9 cellular contexts compared by ENCODE assay signal in the genomic region with DNA sequence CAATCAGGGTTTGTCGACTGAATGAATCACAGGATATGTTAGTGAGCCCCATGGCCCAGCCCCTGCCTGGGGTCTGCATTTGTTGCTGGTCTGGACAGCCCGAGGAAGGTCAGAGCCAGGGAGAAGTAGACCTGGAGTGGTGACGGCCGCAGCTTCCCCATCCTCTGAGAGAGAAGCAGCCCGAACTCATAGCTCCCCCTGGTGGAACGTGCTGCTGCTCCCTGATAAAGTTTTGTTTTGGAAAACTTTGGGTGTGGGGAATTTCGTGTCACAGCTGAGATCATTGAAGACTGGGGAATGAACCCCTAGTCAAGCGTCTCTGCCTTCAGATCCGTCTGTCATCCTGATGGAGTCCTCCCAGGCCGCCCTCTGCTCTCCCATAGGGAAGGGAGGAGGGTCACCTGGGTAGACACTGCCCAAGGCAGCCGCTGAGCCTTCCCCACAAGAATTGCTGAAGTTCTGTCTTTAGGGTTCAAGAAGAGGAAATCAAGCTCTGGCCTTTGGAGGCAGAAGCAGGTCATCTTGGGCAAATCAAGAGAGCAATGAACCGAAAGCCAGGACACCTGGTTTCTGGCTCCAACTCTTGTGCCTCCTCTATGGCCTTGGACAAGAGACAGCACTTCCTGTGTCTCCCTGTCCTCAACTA.
DNase-seq lines count a peak whose midpoint lies in the region; ATAC-seq, FAIRE-seq and TF ChIP-seq lines count a peak whose summit lies in the region.
"Had no signal": no experiment of that assay in that cellular context is flagged by ENCODE, and none has a peak within 500 bp of the region (broad histone marks: within the 10 kb centered on the region; RNA-seq: fewer than 3 reads in every experiment).

No MANE protein-coding gene starts in this region.

- H3K9me3 ChIP-seq in DOHH2 (ENCODE audit: control insufficient read depth, insufficient read depth, low read length) (no peaks in the 10 kb centered on the region), IMR-90 (ENCODE audit: control insufficient read depth, insufficient read depth, low read length) (no peaks in the 10 kb centered on the region), keratinocyte (ENCODE audit: control insufficient read depth, low read depth, low read length) (no peaks in the 10 kb centered on the region)

- peak; percentile 57 for TF ChIP-seq RAD21 in IMR-90 (IDR thresholded peaks at IDR 0.05; ENCODE audit: low read length)

- no peak overlapping the region for H4K5ac ChIP-seq in IMR-90 (ENCODE audit: low read depth, low read length)

- peak; percentile 76 for ATAC-seq in IMR-90 (ENCODE audit: low read depth)
- no peak for ATAC-seq in HG03342 (IDR thresholded peaks at IDR 0.05; ENCODE audit: unreplicated experiment)
- ATAC-seq in HG03039 (IDR thresholded peaks at IDR 0.05; ENCODE audit: unreplicated experiment) = no peak

- no peak overlapping the region for H3K4ac ChIP-seq in IMR-90 (ENCODE audit: low read depth, low read length)

- in situ Hi-C loops in IMR-90 (cut with MboI; ENCODE audit: low sequenced_read_pairs) (no loop called here), astrocyte of the cerebellum (cut with HindIII; ENCODE audit: low sequenced_read_pairs) (no loop called here)

- H3K18ac ChIP-seq in IMR-90 (ENCODE audit: low read depth, low read length) = no peak overlapping the region

- no peak overlapping the region for H3K56ac ChIP-seq in IMR-90 (ENCODE audit: extremely low read depth, insufficient read depth, low read length)

- TF ChIP-seq CTCF in DOHH2 (IDR thresholded peaks at IDR 0.05; ENCODE audit: low read depth, low read length, poor library complexity, severe bottlenecking) = peak; percentile 73
- peak; percentile 63 for TF ChIP-seq CTCF in IMR-90 (conservative IDR thresholded peaks at IDR 0.05; ENCODE audit: low read depth, low read length)
- peak; percentile 73 for TF ChIP-seq CTCF in astrocyte of the cerebellum (IDR thresholded peaks at IDR 0.05; ENCODE audit: low read depth, low read length, missing control alignments)
- peak; percentile 66 to 85 (median 73) for TF ChIP-seq CTCF in keratinocyte (optimal IDR thresholded peaks at IDR 0.05 in 1 of 3, IDR thresholded peaks at IDR 0.05 in 1 of 3, conservative IDR thresholded peaks at IDR 0.05 in 1 of 3; ENCODE audit: extremely low read depth in 1 of 3, insufficient read depth in 2 of 3, low read length in 3 of 3)

- FAIRE-seq in keratinocyte (lab: Jason Lieb, UNC) = no peak
- FAIRE-seq: islet of Langerhans had no signal

- H4K8ac ChIP-seq in IMR-90 (ENCODE audit: low read depth in 2 of 2, low read length in 2 of 2) = no peak overlapping the region

- H4K20me1 ChIP-seq in DOHH2 (ENCODE audit: control insufficient read depth, insufficient read depth, low read depth, low read length) = no peaks in the 10 kb centered on the region
- no peaks in the 10 kb centered on the region for H4K20me1 ChIP-seq in IMR-90 (ENCODE audit: insufficient read depth, low read length)
- H4K20me1 ChIP-seq in keratinocyte (ENCODE audit: control insufficient read depth, extremely low read depth, insufficient read depth, low read length) = no peaks in the 10 kb centered on the region

- H3K9me1 ChIP-seq in IMR-90 (ENCODE audit: insufficient read depth, low read length) (no peaks in the 10 kb centered on the region; the same call in 1 of the 2 replicates), keratinocyte (ENCODE audit: control insufficient read depth, extremely low read depth, insufficient read depth, low read length) (no peaks in the 10 kb centered on the region)

- TF ChIP-seq POLR2A in IMR-90 (IDR thresholded peaks at IDR 0.05; ENCODE audit: low read depth, low read length) = no peak

- no peak overlapping the region for H2AK9ac ChIP-seq in IMR-90 (replicated peaks; ENCODE audit: low read depth, low read length, poor library complexity)

- no peak overlapping the region for H3K23ac ChIP-seq in IMR-90 (ENCODE audit: low read depth, low read length)

- WGBS in IMR-90 (ENCODE audit: extremely low coverage in 2 of 2, insufficient read length in 1 of 2), 2 experiments = 40% methylated on average over 1 of the region's 12 CpGs; no CpG with 5 or more reads in 1 of the 2 experiments

- no peaks in the 10 kb centered on the region for H3K79me2 ChIP-seq in DOHH2 (ENCODE audit: control insufficient read depth, low read length)
- no peaks in the 10 kb centered on the region for H3K79me2 ChIP-seq in keratinocyte (ENCODE audit: control insufficient read depth, insufficient read depth, low read length)

- no peaks in the 10 kb centered on the region for H3K4me1 ChIP-seq in DOHH2 (ENCODE audit: control insufficient read depth, low read length)
- no peaks in the 10 kb centered on the region for H3K4me1 ChIP-seq in IMR-90 (ENCODE audit: control insufficient read depth, insufficient read depth, low read length)
- H3K4me1 ChIP-seq in keratinocyte (ENCODE audit: control insufficient read depth, extremely low read depth, insufficient read depth, low read length) = no peaks in the 10 kb centered on the region

- no peak overlapping the region for H2BK20ac ChIP-seq in IMR-90 (ENCODE audit: low read depth, low read length)

- BruUV-seq in IMR-90 (replicated peaks; lab: Mats Ljungman, UMichigan) = no TSS peak

- POLR2A ChIA-PET in IMR-90 (lab: Charles Lee; ENCODE audit: unreplicated experiment) = no interaction called here

- H3K9me2 ChIP-seq in DOHH2 (replicated peaks; ENCODE audit: control insufficient read depth, low read length) = no peaks in the 10 kb centered on the region

- CTCF ChIA-PET in IMR-90 (lab: Yijun Ruan, JAX) = interaction anchor here (0.8 to 3.1 kb wide), 11 partner anchors 9 to 269 kb away, joined by 3 to 12 read pairs (median 3); no protein-coding TSS in a partner anchor

- no peak overlapping the region for H4K91ac ChIP-seq in IMR-90 (ENCODE audit: insufficient read depth, low read depth, low read length)

- dilution Hi-C loops in IMR-90 (cut with HindIII; ENCODE audit: low sequenced_read_pairs, unreplicated experiment) (no loop called here), keratinocyte (cut with MboI; ENCODE audit: extremely low pct_ligation_motif_present, low sequenced_read_pairs) (no loop called here)

- H3K4me2 ChIP-seq in DOHH2 (ENCODE audit: low read length) (no peak overlapping the region), IMR-90 (ENCODE audit: low read depth, low read length) (no peak overlapping the region), keratinocyte (ENCODE audit: control insufficient read depth, extremely low read depth, insufficient read depth, low read depth, low read length) (no peak overlapping the region)

- H3K36me3 ChIP-seq in DOHH2 (ENCODE audit: control insufficient read depth, low read length) (no peaks in the 10 kb centered on the region), IMR-90 (ENCODE audit: control insufficient read depth, insufficient read depth, low read length) (no peaks in the 10 kb centered on the region), keratinocyte (ENCODE audit: control insufficient read depth in 2 of 2, extremely low read depth in 1 of 2, insufficient read depth in 2 of 2, low read length in 2 of 2) (no peaks in the 10 kb centered on the region)

- intact Hi-C loops in IMR-90 (cut with micrococcal nuclease) = loop anchor here (1.0 to 2.0 kb wide), 2 partner anchors 171 to 239 kb away; no protein-coding TSS in a partner anchor

- H2BK15ac ChIP-seq in IMR-90 (ENCODE audit: low read depth, low read length) = no peak overlapping the region

- H3K27ac ChIP-seq in DOHH2 (ENCODE audit: low read depth, low read length) (no peak overlapping the region), IMR-90 (ENCODE audit: insufficient read depth, low read length) (no peak overlapping the region), keratinocyte (ENCODE audit: control insufficient read depth, insufficient read depth, low read length) (no peak overlapping the region)

- H2BK120ac ChIP-seq in IMR-90 (ENCODE audit: low read depth, low read length) = no peak overlapping the region

- H3K14ac ChIP-seq in IMR-90 (replicated peaks; ENCODE audit: low read depth, low read length) = no peak overlapping the region

- no peaks in the 10 kb centered on the region for H3F3A ChIP-seq in DOHH2 (ENCODE audit: control insufficient read depth, insufficient read depth)

- H3K27me3 ChIP-seq in DOHH2 (ENCODE audit: control insufficient read depth, low read length) (peaks cover 33% of the 10 kb centered on the region), IMR-90 (ENCODE audit: control insufficient read depth, insufficient read depth, low read length) (peaks cover 48% of the 10 kb centered on the region), keratinocyte (ENCODE audit: control insufficient read depth, extremely low read depth, insufficient read depth, low read length) (peaks cover 26% of the 10 kb centered on the region)

- H2AFZ ChIP-seq in IMR-90 (replicated peaks; ENCODE audit: low read length, poor library complexity) = no peak overlapping the region
- H2AFZ ChIP-seq in keratinocyte (ENCODE audit: control insufficient read depth, low read length) = no peak overlapping the region

- DNase-seq in IMR-90 (peak; percentile 26), astrocyte of the cerebellum (ENCODE audit: low read depth) (no peak), keratinocyte (ENCODE audit: low read depth, low spot score) (no peak), NCI-H1930 (lab: John Stamatoyannopoulos, UW) (no peak)
- DNase-seq in stimulated activated naive CD4-positive, alpha-beta T cell treated with Interleukin-2 at 50 U/mL for 16 hours (lab: John Stamatoyannopoulos, UW) = no peak

- no peak overlapping the region for H3K4me3 ChIP-seq in DOHH2 (ENCODE audit: low read length)
- no peak overlapping the region for H3K4me3 ChIP-seq in IMR-90 (ENCODE audit: insufficient read depth, low read depth, low read length)
- no peak overlapping the region for H3K4me3 ChIP-seq in astrocyte of the cerebellum (ENCODE audit: low read depth, low read length)
- H3K4me3 ChIP-seq in keratinocyte (ENCODE audit: control insufficient read depth in 2 of 3, extremely low read depth in 1 of 3, insufficient read depth in 2 of 3, low read depth in 1 of 3, low read length in 3 of 3) = no peak overlapping the region

- H2BK5ac ChIP-seq in IMR-90 (ENCODE audit: low read depth, low read length, poor library complexity, severe bottlenecking) = no peak overlapping the region

- H3K79me1 ChIP-seq in IMR-90 (ENCODE audit: low read depth in 1 of 2, low read length in 2 of 2) = no peaks in the 10 kb centered on the region

- no peak overlapping the region for H3K9ac ChIP-seq in IMR-90 (ENCODE audit: low read depth, low read length)
- no peak overlapping the region for H3K9ac ChIP-seq in keratinocyte (ENCODE audit: control insufficient read depth, extremely low read depth, insufficient read depth, low read length)

- no peak overlapping the region for H2AK5ac ChIP-seq in IMR-90 (ENCODE audit: low read depth, low read length)

TF ChIP-seq in IMR-90, 13 proteins besides CTCF, POLR2A, EP300 and RAD21:
- TF ChIP-seq NFE2L2 (IDR thresholded peaks at IDR 0.05; ENCODE audit: low read depth, low read length) (no peak), SMC3 (IDR thresholded peaks at IDR 0.05; ENCODE audit: low read depth, low read length) (peak; percentile 44)
